In the genomic region with DNA sequence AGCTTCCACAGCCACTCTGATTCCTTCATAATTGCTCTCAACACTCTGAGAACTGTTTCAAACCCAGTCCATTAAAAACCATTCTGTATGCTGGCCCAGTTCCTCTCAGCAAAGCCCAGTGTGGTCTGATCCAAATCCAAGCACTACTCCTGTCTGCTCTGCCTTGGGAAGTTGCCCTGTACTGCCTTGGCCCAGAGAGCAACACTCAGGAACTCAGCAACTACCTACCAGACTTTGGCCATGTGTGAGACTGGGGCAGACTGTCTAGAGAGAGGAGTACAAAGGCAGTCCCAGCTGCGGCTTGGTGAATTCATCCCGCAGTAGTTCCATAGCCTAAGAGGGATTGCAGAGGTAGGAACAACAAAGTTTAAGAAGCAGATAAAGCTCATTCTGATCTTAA, we compare ENCODE assay signal across 15 cellular contexts.
DNase-seq lines count a peak whose midpoint lies in the region; ATAC-seq, FAIRE-seq and TF ChIP-seq lines count a peak whose summit lies in the region.
"Had no signal": no experiment of that assay in that cellular context is flagged by ENCODE, and none has a peak within 500 bp of the region (broad histone marks: within the 10 kb centered on the region; RNA-seq: fewer than 3 reads in every experiment).

No MANE protein-coding gene starts in this region.

- H3K27me3 ChIP-seq in HL-60 (ENCODE audit: insufficient read depth, poor library complexity, severe bottlenecking) (no peaks in the 10 kb centered on the region), H1 (replicated peaks in 1 of 4; ENCODE audit: control insufficient read depth in 3 of 4, extremely low read depth in 1 of 4, insufficient read depth in 3 of 4, low read length in 3 of 4) (no peaks in the 10 kb centered on the region), subcutaneous abdominal adipose tissue (ENCODE audit: control insufficient read depth in 5 of 5, insufficient read depth in 4 of 5, low read length in 5 of 5) (no peaks in the 10 kb centered on the region), adrenal gland (no peaks in the 10 kb centered on the region)

- no peak overlapping the region for H2BK15ac ChIP-seq in H1 (ENCODE audit: low read length)

- no peak for ATAC-seq in GM21619 (IDR thresholded peaks at IDR 0.05; ENCODE audit: unreplicated experiment)
- ATAC-seq: PC-3 had no signal

- H3K14ac ChIP-seq in H1 (ENCODE audit: insufficient read length): no peak overlapping the region

- no peaks in the 10 kb centered on the region for H4K20me1 ChIP-seq in H1 (replicated peaks in 1 of 2; ENCODE audit: control insufficient read depth in 1 of 2, insufficient read depth in 2 of 2, low read length in 2 of 2)

- H3K9ac ChIP-seq in H1 (replicated peaks in 1 of 4; ENCODE audit: extremely low read depth in 1 of 4, low read depth in 3 of 4, low read length in 3 of 4): no peak overlapping the region
- H3K9ac ChIP-seq in subcutaneous abdominal adipose tissue (ENCODE audit: low read length in 5 of 5): no peak overlapping the region

- TF ChIP-seq POLR2A in H1 (IDR thresholded peaks at IDR 0.05; ENCODE audit: control extremely low read depth in 1 of 2, low read depth in 2 of 2, low read length in 2 of 2) (no peak), adrenal gland (IDR thresholded peaks at IDR 0.05) (no peak)

- H2AK5ac ChIP-seq in H1 (ENCODE audit: low read depth, low read length): no peak overlapping the region

- no peak overlapping the region for H4K91ac ChIP-seq in H1 (replicated peaks; ENCODE audit: insufficient read length, low read length)

- no peak overlapping the region for H2BK12ac ChIP-seq in H1 (ENCODE audit: low read depth, low read length)

- no peak for TF ChIP-seq RAD21 in H1 (IDR thresholded peaks at IDR 0.05 in 1 of 2, conservative IDR thresholded peaks at IDR 0.05 in 1 of 2; ENCODE audit: low read depth in 2 of 2, low read length in 2 of 2)

- no peak for TF ChIP-seq EP300 in H1 (IDR thresholded peaks at IDR 0.05; ENCODE audit: borderline replicate concordance in 1 of 2, low read depth in 2 of 2, low read length in 2 of 2)

- H2BK120ac ChIP-seq in H1 (replicated peaks; ENCODE audit: low read depth, low read length): no peak overlapping the region

- H3K79me1 ChIP-seq in H1 (ENCODE audit: low read depth, low read length): no peaks in the 10 kb centered on the region

- H3K27ac ChIP-seq in HL-60 (replicated peaks) (0 out of 2 replicates have a peak overlapping the region, but pooled peaks have one; percentile 24), H1 (ENCODE audit: low read depth, low read length) (no peak overlapping the region), subcutaneous abdominal adipose tissue (ENCODE audit: low read depth, low read length) (peak overlapping the region; percentile 48), adrenal gland (no peak overlapping the region)
- H3K27ac ChIP-seq: SK-N-MC had no signal

- intact Hi-C loops in adrenal gland (cut with DNase I): no loop called here

- no peak overlapping the region for H2BK5ac ChIP-seq in H1 (ENCODE audit: low read depth, low read length)

- POLR2A ChIA-PET in H1 (lab: Charles Lee; ENCODE audit: partially characterized antibody): no interaction called here

- H3K4me3 ChIP-seq in HL-60 (replicated peaks; ENCODE audit: insufficient read depth, low read length): no peak overlapping the region
- no peak overlapping the region for H3K4me3 ChIP-seq in H1 (ENCODE audit: extremely low read depth in 1 of 4, insufficient read depth in 2 of 4, low read depth in 3 of 4, low read length in 4 of 4)
- H3K4me3 ChIP-seq in subcutaneous abdominal adipose tissue (ENCODE audit: low read depth in 1 of 5, low read length in 5 of 5): peak overlapping the region in 1 of 5 donors; percentile 36
- no peak overlapping the region for H3K4me3 ChIP-seq in adrenal gland
- H3K4me3 ChIP-seq: SK-N-MC had no signal

- CTCF ChIA-PET in H1 (lab: Charles Lee; ENCODE audit: partially characterized antibody): interaction anchor here (0.6 to 0.9 kb wide), 2 partner anchors 101 to 558 kb away, joined by 3 read pairs; no protein-coding TSS in a partner anchor

- no peaks in the 10 kb centered on the region for H3K36me3 ChIP-seq in H1 (ENCODE audit: control insufficient read depth in 2 of 4, insufficient read depth in 4 of 4, low read length in 3 of 4)
- no peaks in the 10 kb centered on the region for H3K36me3 ChIP-seq in subcutaneous abdominal adipose tissue (ENCODE audit: control insufficient read depth in 5 of 5, insufficient read depth in 5 of 5, low read length in 5 of 5)
- no peaks in the 10 kb centered on the region for H3K36me3 ChIP-seq in adrenal gland (replicated peaks in 1 of 2)

- no peak overlapping the region for H4K8ac ChIP-seq in H1 (ENCODE audit: extremely low read depth, insufficient read depth, low read length)

- DNase-seq in G401 (ENCODE audit: low spot score) (peak; percentile 79), HL-60 (ENCODE audit: low read depth in 1 of 2, low spot score in 1 of 2) (no peak), H1 (ENCODE audit: low read depth in 1 of 2, low spot score in 2 of 2) (no peak), adrenal gland (no peak), HuH-7 (ENCODE audit: low spot score) (no peak)
- DNase-seq: CD4-positive, alpha-beta memory T cell; DMS79 treated with DMSO at 0.1 percent for 48 hours; H7; NCI-H1417; NCI-H2029 treated with DMSO at 0.1 percent for 48 hours; NCI-H526 treated with DMSO at 0.1 percent for 48 hours; PC-3 had no signal

- in situ Hi-C loops in G401 (cut with HindIII; ENCODE audit: low sequenced_read_pairs): no loop called here

- no peak overlapping the region for H3K18ac ChIP-seq in H1 (ENCODE audit: extremely low read depth, low read length)

- 100% methylated on average over 2 of the region's 2 CpGs; no CpG with 5 or more reads in 1 of the 2 experiments for WGBS in H1 (ENCODE audit: extremely low coverage in 1 of 2, insufficient coverage in 1 of 2, insufficient read length in 1 of 2, insufficient replicate concordance in 2 of 2, low coverage in 1 of 2, low lambda C conversion rate in 2 of 2, missing lambda C conversion rate in 1 of 2), 2 experiments
- 87 to 96% (median 91%) methylated on average over 2 of the region's 2 CpGs for WGBS in adrenal gland, 4 donors

- H3K9me3 ChIP-seq in H1 (ENCODE audit: insufficient read depth in 2 of 2, low read depth in 1 of 2, low read length in 1 of 2) (no peaks in the 10 kb centered on the region), subcutaneous abdominal adipose tissue (ENCODE audit: control insufficient read depth in 5 of 5, low read length in 5 of 5) (no peaks in the 10 kb centered on the region), adrenal gland (replicated peaks in 1 of 3) (no peaks in the 10 kb centered on the region)

- no peak for FAIRE-seq in H1 (lab: Jason Lieb, UNC)

- H3K4me1 ChIP-seq in H1 (replicated peaks in 1 of 4; ENCODE audit: control insufficient read depth in 3 of 4, insufficient read depth in 4 of 4, low read length in 3 of 4) (no peaks in the 10 kb centered on the region), subcutaneous abdominal adipose tissue (ENCODE audit: control insufficient read depth in 5 of 5, insufficient read depth in 5 of 5, low read length in 5 of 5) (peaks cover 0 to 25% (median 12%) of the 10 kb centered on the region in 5 donors), adrenal gland (replicated peaks in 1 of 2) (no peaks in the 10 kb centered on the region)

- no peak overlapping the region for H2BK20ac ChIP-seq in H1 (ENCODE audit: low read length)

- no peak for TF ChIP-seq CTCF in HL-60 (IDR thresholded peaks at IDR 0.05; ENCODE audit: insufficient read depth, low read length)
- no peak for TF ChIP-seq CTCF in H1 (IDR thresholded peaks at IDR 0.05; ENCODE audit: control extremely low read depth in 1 of 3, insufficient read depth in 1 of 3, low read depth in 1 of 3, low read length in 3 of 3)
- no peak for TF ChIP-seq CTCF in adrenal gland (IDR thresholded peaks at IDR 0.05)

- H3K79me2 ChIP-seq in H1 (ENCODE audit: control insufficient read depth in 1 of 2, insufficient read depth in 2 of 2, low read length in 2 of 2): no peaks in the 10 kb centered on the region

- H2AFZ ChIP-seq in H1 (ENCODE audit: low read length): peak overlapping the region; percentile 1; the same call in 1 of the 2 replicates

- no peak overlapping the region for H3K4me2 ChIP-seq in H1 (ENCODE audit: insufficient read depth in 1 of 2, low read depth in 2 of 2, low read length in 2 of 2)

- H3K23me2 ChIP-seq in H1 (ENCODE audit: low read depth, low read length): no peaks in the 10 kb centered on the region

- no peak overlapping the region for H3K4ac ChIP-seq in H1 (replicated peaks; ENCODE audit: insufficient read length, low read depth, low read length)

- no peak overlapping the region for H4K5ac ChIP-seq in H1 (ENCODE audit: insufficient read length, low read depth, low read length)

- H3K56ac ChIP-seq in H1 (replicated peaks; ENCODE audit: insufficient read length, low read depth, low read length): no peak overlapping the region

- no peak overlapping the region for H3K23ac ChIP-seq in H1 (ENCODE audit: insufficient read length)

TF ChIP-seq in H1, 55 proteins besides CTCF, POLR2A, EP300 and RAD21 (continues in another document):
- TF ChIP-seq, protein P1, sequence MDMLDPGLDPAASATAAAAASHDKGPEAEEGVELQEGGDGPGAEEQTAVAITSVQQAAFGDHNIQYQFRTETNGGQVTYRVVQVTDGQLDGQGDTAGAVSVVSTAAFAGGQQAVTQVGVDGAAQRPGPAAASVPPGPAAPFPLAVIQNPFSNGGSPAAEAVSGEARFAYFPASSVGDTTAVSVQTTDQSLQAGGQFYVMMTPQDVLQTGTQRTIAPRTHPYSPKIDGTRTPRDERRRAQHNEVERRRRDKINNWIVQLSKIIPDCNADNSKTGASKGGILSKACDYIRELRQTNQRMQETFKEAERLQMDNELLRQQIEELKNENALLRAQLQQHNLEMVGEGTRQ (IDR thresholded peaks at IDR 0.05; ENCODE audit: low read length): no peak
- TF ChIP-seq TBP (IDR thresholded peaks at IDR 0.05; ENCODE audit: low read depth, low read length) (no peak), PHF8 (conservative IDR thresholded peaks at IDR 0.05; ENCODE audit: low read depth, low read length) (no peak), ASH2L (IDR thresholded peaks at IDR 0.05; ENCODE audit: low read length) (no peak), BCL11A (IDR thresholded peaks at IDR 0.05; ENCODE audit: low read depth in 2 of 2, low read length in 2 of 2) (no peak), KDM4A (IDR thresholded peaks at IDR 0.05; ENCODE audit: low read depth, low read length, severe bottlenecking) (no peak), POU5F1 (IDR thresholded peaks at IDR 0.05; ENCODE audit: low read depth, low read length) (no peak)
- TF ChIP-seq, protein P2, sequence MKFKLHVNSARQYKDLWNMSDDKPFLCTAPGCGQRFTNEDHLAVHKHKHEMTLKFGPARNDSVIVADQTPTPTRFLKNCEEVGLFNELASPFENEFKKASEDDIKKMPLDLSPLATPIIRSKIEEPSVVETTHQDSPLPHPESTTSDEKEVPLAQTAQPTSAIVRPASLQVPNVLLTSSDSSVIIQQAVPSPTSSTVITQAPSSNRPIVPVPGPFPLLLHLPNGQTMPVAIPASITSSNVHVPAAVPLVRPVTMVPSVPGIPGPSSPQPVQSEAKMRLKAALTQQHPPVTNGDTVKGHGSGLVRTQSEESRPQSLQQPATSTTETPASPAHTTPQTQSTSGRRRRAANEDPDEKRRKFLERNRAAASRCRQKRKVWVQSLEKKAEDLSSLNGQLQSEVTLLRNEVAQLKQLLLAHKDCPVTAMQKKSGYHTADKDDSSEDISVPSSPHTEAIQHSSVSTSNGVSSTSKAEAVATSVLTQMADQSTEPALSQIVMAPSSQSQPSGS (IDR thresholded peaks at IDR 0.05; ENCODE audit: low read length): no peak

Comparison
In these comparisons a context has a peak if more than half of its experiments do, and no peak if none do; other contexts are left out.
1. H3K27ac ChIP-seq: peak in HL-60 (single experiment) and subcutaneous abdominal adipose tissue (single experiment); none in H1 (single experiment) and adrenal gland (0 of 5).